Comparison of ENCODE assay signal across 1 cellular context in genomic region chr14:24399981-24400718, GRCh38.
A peak's percentile ranks its signal among the peaks of the same experiment; 100 is the strongest.
TF ChIP-seq lines count a peak whose summit lies in the region.

No MANE protein-coding gene starts in this region.

TF ChIP-seq in HepG2, 621 proteins besides CTCF, POLR2A, EP300 and RAD21 (continued from another document and continues in another):
- 0 out of 2 replicates have a peak, but pooled peaks have one; percentile 18 for TF ChIP-seq ZNF230 (CRISPR knock-in tag; IDR thresholded peaks at IDR 0.05)
- TF ChIP-seq ZNF124 (CRISPR knock-in tag; IDR thresholded peaks at IDR 0.05) = no peak
- TF ChIP-seq IKZF5 (CRISPR knock-in tag; IDR thresholded peaks at IDR 0.05) = peak; percentile 25; the same call in 1 of the 2 replicates
- no peak for TF ChIP-seq HNF1A (IDR thresholded peaks at IDR 0.05; ENCODE audit: low read depth)
- no peak for TF ChIP-seq HNF1A (CRISPR knock-in tag; IDR thresholded peaks at IDR 0.05; ENCODE audit: borderline replicate concordance)
- peak; percentile 74 for TF ChIP-seq HNF4G (IDR thresholded peaks at IDR 0.05; ENCODE audit: borderline replicate concordance, low read depth, low read length)
- no peak for TF ChIP-seq HNF4G (CRISPR knock-in tag; IDR thresholded peaks at IDR 0.05; ENCODE audit: borderline replicate concordance, low read depth)
- 0 out of 2 replicates have a peak, but pooled peaks have one; percentile 47 for TF ChIP-seq ZNF263 (CRISPR knock-in tag; IDR thresholded peaks at IDR 0.05)
- peak; percentile 93 to 94 for TF ChIP-seq MAFK (conservative IDR thresholded peaks at IDR 0.05 in 1 of 2, IDR thresholded peaks at IDR 0.05 in 1 of 2; ENCODE audit: low read length in 2 of 2)
- TF ChIP-seq ZNF354B (CRISPR knock-in tag; IDR thresholded peaks at IDR 0.05) = peak; percentile 64; the same call in 1 of the 2 replicates
- peak; percentile 34; the same call in 1 of the 2 replicates for TF ChIP-seq PAXIP1 (CRISPR knock-in tag; conservative IDR thresholded peaks at IDR 0.05)
- 0 out of 2 replicates have a peak, but pooled peaks have one; percentile 23 for TF ChIP-seq ZNF670 (CRISPR knock-in tag; IDR thresholded peaks at IDR 0.05; ENCODE audit: borderline replicate concordance)
- no peak for TF ChIP-seq SMAD1 (CRISPR knock-in tag; IDR thresholded peaks at IDR 0.05; ENCODE audit: borderline replicate concordance, low read depth)
- TF ChIP-seq ESRRA (CRISPR knock-in tag; IDR thresholded peaks at IDR 0.05; ENCODE audit: low read depth) = no peak
- no peak for TF ChIP-seq CCAR2 (optimal IDR thresholded peaks at IDR 0.05; ENCODE audit: low read depth, low read length)
- TF ChIP-seq PHB2 (IDR thresholded peaks at IDR 0.05; ENCODE audit: partially characterized antibody) = no peak
- no peak for TF ChIP-seq GABPB1 (CRISPR knock-in tag; IDR thresholded peaks at IDR 0.05)
- no peak for TF ChIP-seq ZFAT (CRISPR knock-in tag; conservative IDR thresholded peaks at IDR 0.05)
- no peak for TF ChIP-seq ZNF616 (CRISPR knock-in tag; IDR thresholded peaks at IDR 0.05; ENCODE audit: low read depth)
- 0 out of 2 replicates have a peak, but pooled peaks have one; percentile 23 for TF ChIP-seq SNAPC5 (CRISPR knock-in tag; IDR thresholded peaks at IDR 0.05; ENCODE audit: borderline replicate concordance)
- 0 out of 2 replicates have a peak, but pooled peaks have one; percentile 70 for TF ChIP-seq EEA1 (CRISPR knock-in tag; IDR thresholded peaks at IDR 0.05; ENCODE audit: borderline replicate concordance)
- no peak for TF ChIP-seq MIXL1 (CRISPR knock-in tag; IDR thresholded peaks at IDR 0.05)
- no peak for TF ChIP-seq BHLHE40 (IDR thresholded peaks at IDR 0.05; ENCODE audit: low read length)
- no peak for TF ChIP-seq RXRA (CRISPR knock-in tag; IDR thresholded peaks at IDR 0.05)
- no peak for TF ChIP-seq E2F2 (CRISPR knock-in tag; IDR thresholded peaks at IDR 0.05; ENCODE audit: borderline replicate concordance)
- TF ChIP-seq ZBTB7B (CRISPR knock-in tag; IDR thresholded peaks at IDR 0.05) = peak; percentile 30
- no peak; the same call in 1 of the 2 replicates for TF ChIP-seq PHF8 (CRISPR knock-in tag; IDR thresholded peaks at IDR 0.05)
- TF ChIP-seq ZEB1 (IDR thresholded peaks at IDR 0.05; ENCODE audit: insufficient replicate concordance, low read depth) = peak; percentile 60
- 0 out of 2 replicates have a peak, but pooled peaks have one; percentile 60 for TF ChIP-seq ZNF550 (CRISPR knock-in tag; IDR thresholded peaks at IDR 0.05; ENCODE audit: borderline replicate concordance)
- no peak for TF ChIP-seq RNF219 (CRISPR knock-in tag; IDR thresholded peaks at IDR 0.05)
- no peak for TF ChIP-seq ZNF362 (CRISPR knock-in tag; IDR thresholded peaks at IDR 0.05; ENCODE audit: borderline replicate concordance)
- no peak for TF ChIP-seq THRA (CRISPR knock-in tag; IDR thresholded peaks at IDR 0.05; ENCODE audit: borderline replicate concordance)
- no peak; the same call in 1 of the 2 replicates for TF ChIP-seq ZBTB38 (CRISPR knock-in tag; IDR thresholded peaks at IDR 0.05)
- peak; percentile 81 for TF ChIP-seq HNF4A (CRISPR knock-in tag; IDR thresholded peaks at IDR 0.05)
- TF ChIP-seq U2AF2 (IDR thresholded peaks at IDR 0.05; ENCODE audit: low read depth, low read length) = no peak
- TF ChIP-seq SP140L (CRISPR knock-in tag; IDR thresholded peaks at IDR 0.05; ENCODE audit: borderline replicate concordance) = no peak
- peak; percentile 49; the same call in 1 of the 2 replicates for TF ChIP-seq MTA1 (CRISPR knock-in tag; IDR thresholded peaks at IDR 0.05; ENCODE audit: borderline replicate concordance)
- TF ChIP-seq ARID3A (IDR thresholded peaks at IDR 0.05; ENCODE audit: low read depth, low read length) = no peak
- TF ChIP-seq ZNF724P (CRISPR knock-in tag; IDR thresholded peaks at IDR 0.05; ENCODE audit: borderline replicate concordance) = 0 out of 2 replicates have a peak, but pooled peaks have one; percentile 25
- no peak for TF ChIP-seq HNRNPK (IDR thresholded peaks at IDR 0.05; ENCODE audit: low read depth, low read length, poor library complexity, severe bottlenecking)
- TF ChIP-seq ZNF512 (CRISPR knock-in tag; IDR thresholded peaks at IDR 0.05) = 0 out of 2 replicates have a peak, but pooled peaks have one; percentile 22
- TF ChIP-seq ZMYM4 (CRISPR knock-in tag; IDR thresholded peaks at IDR 0.05) = no peak
- TF ChIP-seq REPIN1 (CRISPR knock-in tag; IDR thresholded peaks at IDR 0.05; ENCODE audit: borderline replicate concordance, low read depth) = no peak
- no peak for TF ChIP-seq ZNF558 (CRISPR knock-in tag; IDR thresholded peaks at IDR 0.05; ENCODE audit: borderline replicate concordance)
- no peak for TF ChIP-seq ZNF431 (CRISPR knock-in tag; IDR thresholded peaks at IDR 0.05; ENCODE audit: borderline replicate concordance, low read depth)
- TF ChIP-seq ZNF563 (CRISPR knock-in tag; IDR thresholded peaks at IDR 0.05) = no peak
